ENCODE assay signal across 13 cellular contexts in genomic region chr9:72354704-72355103, GRCh38.
"Had no signal": no experiment of that assay in that cellular context is flagged by ENCODE, and none has a peak within 500 bp of the region (broad histone marks: within the 10 kb centered on the region; RNA-seq: fewer than 3 reads in every experiment).

No MANE protein-coding gene starts in this region.

- DNase-seq: activated CD4-positive, alpha-beta memory T cell treated with anti-CD3 and anti-CD28 coated beads for 36 hours; activated CD4-positive, alpha-beta T cell treated with anti-CD3 and anti-CD28 coated beads for 36 hours; activated gamma-delta T cell; activated T-cell treated with anti-CD3 and anti-CD28 coated beads, Interleukin-2, amount 50 U/mL, for 72 hours; central memory CD4-positive, alpha-beta T cell; colonic mucosa; foreskin keratinocyte; nephron progenitor cell; WERI-Rb-1 had no signal

- H3K27me3 ChIP-seq: colonic mucosa, foreskin keratinocyte had no signal

- H3K36me3 ChIP-seq: colonic mucosa had no signal

- ATAC-seq: activated CD4-positive, alpha-beta T cell treated with anti-CD3 and anti-CD28 coated beads for 36 hours; activated naive CD4-positive, alpha-beta T cell treated with anti-CD3 and anti-CD28 coated beads, Interleukin-2, amount 50 U/mL, for 72 hours; activated T-cell treated with anti-CD3 and anti-CD28 coated beads, Interleukin-2, amount 50 U/mL, for 72 hours; foreskin keratinocyte; stimulated activated memory B cell treated with anti-CD40 and anti-IgM and Interleukin-4, amounts not matched to agents 10 μg/mL and 1 μg/mL and 100 μg/mL, for 72 hours had no signal

- H3K4me3 ChIP-seq: colonic mucosa had no signal

- H3K9me3 ChIP-seq: colonic mucosa had no signal

- FAIRE-seq: endothelial cell of umbilical vein, urothelium cell line had no signal

- H3K27ac ChIP-seq: colonic mucosa, foreskin keratinocyte, WERI-Rb-1 had no signal

- H3K4me1 ChIP-seq: foreskin keratinocyte had no signal
